In the genomic region with DNA sequence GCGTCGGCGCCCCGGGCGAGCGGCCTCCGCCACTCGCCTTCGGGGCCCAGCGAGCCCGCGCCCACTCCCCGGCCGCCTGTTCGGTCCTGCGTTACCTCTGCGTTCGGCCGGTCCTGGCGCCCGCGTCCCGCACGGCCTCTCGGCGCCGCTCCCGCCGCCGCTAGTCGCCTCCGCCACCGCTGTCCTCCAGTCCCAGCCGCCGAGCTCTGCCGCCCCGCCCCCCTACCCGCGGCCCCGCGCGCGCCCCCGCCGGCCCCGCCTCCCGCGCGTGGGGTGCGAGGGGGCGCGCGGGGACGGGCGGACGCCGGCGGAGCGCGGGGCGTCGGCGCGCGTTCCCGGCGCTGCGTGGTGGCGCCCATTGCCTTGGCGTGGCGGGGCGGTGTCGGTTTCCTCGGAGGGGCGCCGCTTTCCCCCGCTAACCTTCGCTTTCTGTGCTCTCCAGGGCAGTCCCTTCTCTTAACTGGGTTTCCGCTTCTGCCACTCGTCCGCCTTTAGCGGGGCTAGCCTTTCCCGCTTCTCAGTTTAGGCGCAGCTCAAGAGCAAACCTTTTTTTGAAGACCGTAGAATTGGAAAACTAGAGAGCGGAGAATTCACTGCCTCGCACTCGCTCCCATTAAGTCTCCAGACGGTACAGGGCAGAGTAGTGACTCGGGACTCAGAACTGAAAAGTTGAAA, we compare ENCODE assay signal across 8 cellular contexts. TPM values are rescaled to one million over a fixed set of nuclear protein-coding genes. Genes with fewer than 3 reads are reported as not detected.
DNase-seq lines count a peak whose midpoint lies in the region; ATAC-seq, FAIRE-seq and TF ChIP-seq lines count a peak whose summit lies in the region.

HP1BP3 (minus strand) TSS at position 208 of the 675 bp plus-strand sequence. CDS start 6,867 bp downstream, outside the sequence.

- peak within 1 kb of the TSS; percentile 96 for H3K4me3 Mint-ChIP-seq in astrocyte (ENCODE audit: unreplicated experiment)

- H3K36me3 ChIP-seq in astrocyte (ENCODE audit: insufficient read depth, low read length) (no peaks in the 10 kb centered on the region), aorta (ENCODE audit: control insufficient read depth in 1 of 2, insufficient read depth in 2 of 2, low read length in 1 of 2) (no peaks in the 10 kb centered on the region)

- no peak for TF ChIP-seq CTCF in astrocyte (IDR thresholded peaks at IDR 0.05; ENCODE audit: insufficient read depth, low read depth, low read length)

- no peaks in the 10 kb centered on the region for H3K36me3 Mint-ChIP-seq in astrocyte (ENCODE audit: low read depth, unreplicated experiment)

- ATAC-seq in GM18498 (IDR thresholded peaks at IDR 0.05; ENCODE audit: unreplicated experiment) (peak; percentile 60), HG02763 (IDR thresholded peaks at IDR 0.05; ENCODE audit: unreplicated experiment) (peak; percentile 45), aorta (ENCODE audit: low FRiP score) (peak; percentile 87)

- H3K4me1 Mint-ChIP-seq in astrocyte (ENCODE audit: low read depth, unreplicated experiment) = peaks cover 16% of the 10 kb centered on the region

- peaks cover 21% of the 10 kb centered on the region for H3K4me1 ChIP-seq in astrocyte (ENCODE audit: insufficient read depth, low read length)
- H3K4me1 ChIP-seq in aorta (ENCODE audit: control insufficient read depth in 1 of 2, insufficient read depth in 2 of 2, low read length in 2 of 2) = no peaks in the 10 kb centered on the region

- peaks cover 46% of the 10 kb centered on the region for H3K79me2 ChIP-seq in astrocyte (ENCODE audit: insufficient read depth, low read length)

- H3K27me3 ChIP-seq in astrocyte (ENCODE audit: insufficient read depth, low read length) (no peaks in the 10 kb centered on the region), aorta (ENCODE audit: control insufficient read depth in 1 of 2, insufficient read depth in 2 of 2, low read length in 1 of 2) (no peaks in the 10 kb centered on the region)

- H3K27ac ChIP-seq in astrocyte (ENCODE audit: low read depth, low read length) (peak within 1 kb of the TSS; percentile 96), aorta (ENCODE audit: low read depth in 1 of 2, low read length in 2 of 2) (peak within 1 kb of the TSS; percentile 89 to 95)

- no peaks in the 10 kb centered on the region for H3K27me3 Mint-ChIP-seq in astrocyte (ENCODE audit: low read depth, unreplicated experiment)

- H3K4me2 ChIP-seq in astrocyte (ENCODE audit: low read length) = peak within 1 kb of the TSS; percentile 88

- H3K9me3 ChIP-seq in astrocyte (ENCODE audit: insufficient read depth, low read depth, low read length) (no peaks in the 10 kb centered on the region), aorta (ENCODE audit: control insufficient read depth, low read length) (no peaks in the 10 kb centered on the region)

- peak within 1 kb of the TSS; percentile 79 for H2AFZ ChIP-seq in astrocyte (ENCODE audit: low read depth, low read length)

- H3K9me3 Mint-ChIP-seq in astrocyte (ENCODE audit: unreplicated experiment) = no peaks in the 10 kb centered on the region

- H3K4me3 ChIP-seq in astrocyte (ENCODE audit: insufficient read depth, low read depth, low read length) (peak within 1 kb of the TSS; percentile 96), aorta (ENCODE audit: low read length in 2 of 2) (peak within 1 kb of the TSS; percentile 59 to 83)

- peak within 1 kb of the TSS; percentile 98 for H3K27ac Mint-ChIP-seq in astrocyte (ENCODE audit: unreplicated experiment)

- WGBS in aorta, 2 donors = 0 to 1% methylated on average over 46 to 90 of the region's 90 CpGs

- DNase-seq in NCI-H1417 treated with DMSO at 0.1 percent for 48 hours (lab: John Stamatoyannopoulos, UW) (peak; percentile 34), T-helper 22 cell (ENCODE audit: low read depth) (peak; percentile 72), astrocyte (ENCODE audit: low read depth) (peak; percentile 45), hepatic stellate cell (ENCODE audit: low spot score) (peak; percentile 80), retina (peak; percentile 83), aorta (peak; percentile 86 to 93)

- H3K9ac ChIP-seq in astrocyte (ENCODE audit: low read length) = peak within 1 kb of the TSS; percentile 98

- FAIRE-seq in astrocyte (lab: Jason Lieb, UNC) = no peak

- intact Hi-C loops in aorta (cut with DNase I) = loop anchor here in 1 of 2 donors (2.0 to 5.0 kb wide), 3 partner anchors 55 to 390 kb away; partner anchors contain the start of genes EIF4G3 and SH2D5

- peaks cover 40% of the 10 kb centered on the region for H4K20me1 ChIP-seq in astrocyte (ENCODE audit: insufficient read depth, low read length)

RNA-seq across cellular contexts. Expression of gene HP1BP3, which starts in this region (rescaled TPM):
- total RNA-seq in astrocyte (135 and 156 TPM in 2 replicates), aorta (100 to 1,000 TPM; 204 to 247 TPM)
- polyA plus RNA-seq in aorta = 100 to 1,000 TPM in 1 of 2 donors, 10 to 100 TPM in 1; 54.0 to 154 TPM

Comparison
In these comparisons a context has a peak if more than half of its experiments do, and no peak if none do; other contexts are left out.
1. Peak in every context shown above with its lines: DNase-seq, ATAC-seq, H3K4me3 ChIP-seq and H3K27ac ChIP-seq.
2. DNase-seq: peak in every context shown above with its lines; median percentile 90 in aorta; 83 in retina; 80 in hepatic stellate cell; 72 in T-helper 22 cell; 45 in astrocyte; 34 in NCI-H1417 treated with DMSO at 0.1 percent for 48 hours.